1 cellular context compared by ENCODE assay signal in genomic region chr3:98734311-98734710, GRCh38.
TF ChIP-seq lines count a peak whose summit lies in the region.

No MANE protein-coding gene starts in this region.

TF ChIP-seq in SK-N-SH, 30 proteins besides CTCF, POLR2A, EP300 and RAD21 (continued from another document):
- TF ChIP-seq, protein P1, sequence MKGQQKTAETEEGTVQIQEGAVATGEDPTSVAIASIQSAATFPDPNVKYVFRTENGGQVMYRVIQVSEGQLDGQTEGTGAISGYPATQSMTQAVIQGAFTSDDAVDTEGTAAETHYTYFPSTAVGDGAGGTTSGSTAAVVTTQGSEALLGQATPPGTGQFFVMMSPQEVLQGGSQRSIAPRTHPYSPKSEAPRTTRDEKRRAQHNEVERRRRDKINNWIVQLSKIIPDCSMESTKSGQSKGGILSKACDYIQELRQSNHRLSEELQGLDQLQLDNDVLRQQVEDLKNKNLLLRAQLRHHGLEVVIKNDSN (IDR thresholded peaks at IDR 0.05; ENCODE audit: borderline replicate concordance, low read depth) = no peak
- TF ChIP-seq FOSL2 (IDR thresholded peaks at IDR 0.05; ENCODE audit: borderline replicate concordance, low read depth) = no peak
